1 cellular context compared by ENCODE assay signal in the genomic region with DNA sequence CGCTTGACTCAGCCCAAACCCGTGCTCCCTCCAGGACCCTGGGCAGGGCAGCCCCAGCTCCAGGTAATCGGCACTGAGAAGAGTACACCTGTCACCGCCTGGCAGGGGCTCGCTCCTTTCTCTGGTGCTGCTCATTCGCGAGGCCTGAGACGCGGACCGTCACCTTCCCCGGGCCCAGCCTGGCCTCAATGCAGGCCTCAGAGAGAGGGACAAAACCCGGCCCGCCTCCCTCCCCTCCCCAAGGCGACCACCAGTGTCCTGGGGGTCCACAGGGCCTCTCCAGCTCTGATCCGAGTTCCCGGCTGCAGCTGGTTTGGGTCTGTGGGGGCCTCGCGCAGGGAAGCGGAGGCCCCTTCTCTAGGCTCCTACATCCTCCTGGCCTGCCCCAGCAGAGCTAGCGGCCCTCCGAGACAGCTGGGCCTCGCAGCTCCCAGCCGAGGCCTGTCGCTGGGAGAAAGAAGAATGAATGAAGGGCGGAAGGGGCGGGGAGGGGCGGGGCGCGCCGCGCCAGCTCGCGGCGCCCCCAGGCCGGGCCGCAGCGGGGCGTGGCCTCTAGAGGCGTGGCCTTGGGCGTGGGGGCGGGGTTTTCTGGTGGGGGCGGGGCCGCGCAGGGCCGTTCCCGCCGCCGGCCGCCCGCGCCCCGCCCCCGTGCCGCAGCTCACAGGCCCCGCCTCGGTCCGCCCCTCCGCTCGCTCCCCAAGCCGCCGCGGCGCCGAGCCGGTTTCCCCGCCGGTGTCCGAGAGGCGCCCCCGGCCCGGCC.
TF ChIP-seq lines count a peak whose summit lies in the region.

A gene (plus strand): TSS at position 688 of the 760 bp plus-strand sequence. CDS start 187 bp downstream, outside the sequence.

TF ChIP-seq in IMR-90, 13 proteins besides CTCF, POLR2A, EP300 and RAD21:
- TF ChIP-seq CHD1 (IDR thresholded peaks at IDR 0.05; ENCODE audit: low read depth, low read length), result no peak
- TF ChIP-seq MAZ (IDR thresholded peaks at IDR 0.05; ENCODE audit: borderline replicate concordance, low read depth, low read length), result peak; percentile 71; the same call in 1 of the 2 replicates
- TF ChIP-seq, protein P1, sequence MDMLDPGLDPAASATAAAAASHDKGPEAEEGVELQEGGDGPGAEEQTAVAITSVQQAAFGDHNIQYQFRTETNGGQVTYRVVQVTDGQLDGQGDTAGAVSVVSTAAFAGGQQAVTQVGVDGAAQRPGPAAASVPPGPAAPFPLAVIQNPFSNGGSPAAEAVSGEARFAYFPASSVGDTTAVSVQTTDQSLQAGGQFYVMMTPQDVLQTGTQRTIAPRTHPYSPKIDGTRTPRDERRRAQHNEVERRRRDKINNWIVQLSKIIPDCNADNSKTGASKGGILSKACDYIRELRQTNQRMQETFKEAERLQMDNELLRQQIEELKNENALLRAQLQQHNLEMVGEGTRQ (IDR thresholded peaks at IDR 0.05; ENCODE audit: low read depth, low read length), result no peak
- TF ChIP-seq, protein P2, sequence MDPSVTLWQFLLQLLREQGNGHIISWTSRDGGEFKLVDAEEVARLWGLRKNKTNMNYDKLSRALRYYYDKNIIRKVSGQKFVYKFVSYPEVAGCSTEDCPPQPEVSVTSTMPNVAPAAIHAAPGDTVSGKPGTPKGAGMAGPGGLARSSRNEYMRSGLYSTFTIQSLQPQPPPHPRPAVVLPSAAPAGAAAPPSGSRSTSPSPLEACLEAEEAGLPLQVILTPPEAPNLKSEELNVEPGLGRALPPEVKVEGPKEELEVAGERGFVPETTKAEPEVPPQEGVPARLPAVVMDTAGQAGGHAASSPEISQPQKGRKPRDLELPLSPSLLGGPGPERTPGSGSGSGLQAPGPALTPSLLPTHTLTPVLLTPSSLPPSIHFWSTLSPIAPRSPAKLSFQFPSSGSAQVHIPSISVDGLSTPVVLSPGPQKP (IDR thresholded peaks at IDR 0.05; ENCODE audit: borderline replicate concordance, low read depth, low read length), result no peak
- TF ChIP-seq MAFK (IDR thresholded peaks at IDR 0.05; ENCODE audit: low read depth, low read length), result no peak
